In the genomic region with DNA sequence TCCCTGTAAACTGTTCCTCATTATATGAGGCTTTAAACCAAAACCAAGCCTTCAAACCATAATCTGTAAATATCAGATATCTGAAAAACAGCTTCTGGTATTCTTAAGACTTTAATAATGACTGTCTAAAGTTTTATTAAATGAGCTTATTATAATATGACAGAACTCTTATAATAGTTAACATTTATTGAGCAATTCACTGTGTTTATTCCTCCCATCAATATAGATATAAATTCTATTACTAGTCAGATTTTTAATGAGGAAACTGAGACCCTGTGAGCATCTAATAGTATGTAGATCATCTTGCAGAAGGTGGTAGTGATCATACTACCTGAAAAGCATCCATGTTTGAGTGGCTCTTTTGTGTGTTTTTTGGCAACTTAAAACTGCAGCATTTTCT, we compare ENCODE assay signal across 19 cellular contexts. TPM values are rescaled to one million over a fixed set of nuclear protein-coding genes. Genes with fewer than 3 reads are reported as not detected.
DNase-seq lines count a peak whose midpoint lies in the region; ATAC-seq, FAIRE-seq and TF ChIP-seq lines count a peak whose summit lies in the region.
"Had no signal": no experiment of that assay in that cellular context is flagged by ENCODE, and none has a peak within 500 bp of the region (broad histone marks: within the 10 kb centered on the region; RNA-seq: fewer than 3 reads in every experiment).

No MANE protein-coding gene starts in this region.

- TF ChIP-seq RAD21 in Ishikawa (IDR thresholded peaks at IDR 0.05; ENCODE audit: low read depth): no peak

- ATAC-seq in gastroesophageal sphincter: no peak
- no peak for ATAC-seq in HG02763 (IDR thresholded peaks at IDR 0.05; ENCODE audit: unreplicated experiment)
- ATAC-seq: A549; CD8-positive, alpha-beta T cell had no signal

- no peak overlapping the region for H3K27ac ChIP-seq in gastroesophageal sphincter
- H3K27ac ChIP-seq: A549; BLaER1 treated with 17β-estradiol and CSF1 and Interleukin-3, amounts not matched to agents 10 nM and 100 nM; C4-2B had no signal

- H3K36me3 ChIP-seq in gastroesophageal sphincter: no peaks in the 10 kb centered on the region

- no peak for TF ChIP-seq EP300 in Ishikawa (IDR thresholded peaks at IDR 0.05; ENCODE audit: borderline replicate concordance)
- no peak for TF ChIP-seq EP300 in gastroesophageal sphincter (IDR thresholded peaks at IDR 0.05)

- DNase-seq in H54 (ENCODE audit: insufficient read length, low spot score) (no peak), GM12891 (ENCODE audit: insufficient read length, low spot score) (no peak)
- DNase-seq: 8988T; AML-193; Caco-2; Calu3; CD4-positive, alpha-beta T cell; CD8-positive, alpha-beta T cell; DMS153; DMS53; DMS79; GF-D8 had no signal

- H3K9me3 ChIP-seq in gastroesophageal sphincter: no peaks in the 10 kb centered on the region
- H3K9me3 ChIP-seq: A549; BLaER1 treated with 17β-estradiol and CSF1 and Interleukin-3, amounts not matched to agents 10 nM and 100 nM; Caco-2 had no signal

- no peak overlapping the region for H3K4me3 ChIP-seq in gastroesophageal sphincter
- H3K4me3 ChIP-seq: A549; BLaER1 treated with 17β-estradiol and CSF1 and Interleukin-3, amounts not matched to agents 10 nM and 100 nM had no signal

- H3K27me3 ChIP-seq in gastroesophageal sphincter: no peaks in the 10 kb centered on the region
- H3K27me3 ChIP-seq: BLaER1 treated with 17β-estradiol and CSF1 and Interleukin-3, amounts not matched to agents 10 nM and 100 nM had no signal

- TF ChIP-seq POLR2A in H54 (IDR thresholded peaks at IDR 0.05; ENCODE audit: low read depth, low read length): no peak
- TF ChIP-seq POLR2A in GM12891 (IDR thresholded peaks at IDR 0.05; ENCODE audit: low read depth, low read length): no peak
- no peak for TF ChIP-seq POLR2A in gastroesophageal sphincter (IDR thresholded peaks at IDR 0.05)

- H3K4me1 ChIP-seq in gastroesophageal sphincter: no peaks in the 10 kb centered on the region
- H3K4me1 ChIP-seq: BLaER1 treated with 17β-estradiol and CSF1 and Interleukin-3, amounts not matched to agents 10 nM and 100 nM; Caco-2 had no signal

- FAIRE-seq in H54 (lab: Jason Lieb, UNC) (peak; percentile 43), GM12891 (lab: Jason Lieb, UNC) (no peak)
- FAIRE-seq: GM18507 had no signal

- TF ChIP-seq CTCF in gastroesophageal sphincter (IDR thresholded peaks at IDR 0.05): no peak

TF ChIP-seq in Ishikawa, 13 proteins besides CTCF, POLR2A, EP300 and RAD21:
- TF ChIP-seq CEBPB (IDR thresholded peaks at IDR 0.05) (peak; percentile 78; the same call in 1 of the 2 replicates), TEAD4 (IDR thresholded peaks at IDR 0.05) (no peak)

TF ChIP-seq in GM12891, 5 proteins besides CTCF, POLR2A, EP300 and RAD21:
- no peak for TF ChIP-seq POU2F2 (IDR thresholded peaks at IDR 0.05; ENCODE audit: low read depth, low read length)
- TF ChIP-seq PAX5 (IDR thresholded peaks at IDR 0.05; ENCODE audit: insufficient read depth, low read length, severe bottlenecking): no peak
- TF ChIP-seq POLR2AphosphoS5 (IDR thresholded peaks at IDR 0.05; ENCODE audit: low read depth, low read length): no peak
- no peak for TF ChIP-seq TAF1 (IDR thresholded peaks at IDR 0.05; ENCODE audit: low read depth, low read length)
- TF ChIP-seq SPI1 (IDR thresholded peaks at IDR 0.05; ENCODE audit: low read depth, low read length): no peak

RNA-seq across cellular contexts. Expression of a gene that starts 45.1 kb away (rescaled TPM):
- polyA plus RNA-seq in GM12891 (2012; ENCODE audit: low read depth, missing spikeins): 17.3 TPM
- 1 to 10 TPM in 1 of 4 donors, under 1 TPM in 3; 0.27 to 1.6 (median 0.44) TPM for total RNA-seq in gastroesophageal sphincter

RNA-seq across cellular contexts. Expression of a gene that starts 51.7 kb away (rescaled TPM):
- 4.1 TPM for polyA plus RNA-seq in GM12891 (2012; ENCODE audit: low read depth, missing spikeins)
- total RNA-seq in gastroesophageal sphincter: 10 to 100 TPM in 1 of 4 donors, 1 to 10 TPM in 3; 2.8 to 10.6 (median 5.9) TPM
